In the genomic region with DNA sequence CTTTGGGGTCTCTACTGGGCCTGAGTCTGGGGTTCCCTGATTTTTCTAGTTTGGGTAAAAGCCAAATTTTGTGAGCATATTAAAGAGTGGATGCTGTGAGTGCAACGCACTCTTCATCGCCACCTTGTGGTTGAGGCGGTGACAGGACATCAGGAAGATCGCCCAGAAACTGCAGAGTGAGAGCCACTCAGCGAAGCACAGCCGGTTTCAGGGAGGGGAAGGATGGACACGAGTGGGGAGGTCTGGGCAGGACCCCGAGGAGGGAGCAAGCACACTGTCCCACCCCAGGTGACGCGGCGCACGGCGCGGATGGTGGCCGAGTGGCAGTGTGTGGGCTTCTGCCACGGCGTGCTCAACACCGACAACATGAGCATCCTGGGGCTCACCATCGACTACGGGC, we compare ENCODE assay signal across 8 cellular contexts. TPM values are rescaled to one million over a fixed set of nuclear protein-coding genes. Genes with fewer than 3 reads are reported as not detected.
A peak's percentile ranks its signal among the peaks of the same experiment; 100 is the strongest.
DNase-seq lines count a peak whose midpoint lies in the region; ATAC-seq and TF ChIP-seq lines count a peak whose summit lies in the region.

No MANE protein-coding gene starts in this region.

- no peak for TF ChIP-seq POLR2A in vagina (IDR thresholded peaks at IDR 0.05)

- H3K79me2 ChIP-seq in osteoblast (ENCODE audit: insufficient read depth, low read length) = peaks cover 53% of the 10 kb centered on the region

- DNase-seq in A673 (ENCODE audit: low spot score) (peak; percentile 77), NOMO-1 treated with dmso at 0.1 percent for 144 hours (lab: John Stamatoyannopoulos, UW; ENCODE audit: unreplicated experiment) (peak; percentile 38), fibroblast of pulmonary artery (ENCODE audit: low read depth) (peak; percentile 76), osteoblast (ENCODE audit: insufficient read length, low spot score, missing footprints) (peak; percentile 99), vagina (ENCODE audit: extremely low spot score in 2 of 2) (no peak)
- DNase-seq in activated T-cell treated with anti-CD3 and anti-CD28 coated beads, Interleukin-2, amount 50 U/mL, for 4 hours = peak; percentile 65

- peaks cover 38% of the 10 kb centered on the region for H4K20me1 ChIP-seq in osteoblast (ENCODE audit: insufficient read depth, low read length)

- no peak overlapping the region for H3K4me3 Mint-ChIP-seq in activated T-cell treated with anti-CD3 and anti-CD28 coated beads, Interleukin-2, amount 50 U/mL, for 4 hours

- peaks cover 25% of the 10 kb centered on the region for H3K36me3 Mint-ChIP-seq in activated T-cell treated with anti-CD3 and anti-CD28 coated beads, Interleukin-2, amount 50 U/mL, for 4 hours (ENCODE audit: insufficient read depth)

- intact Hi-C loops in A673 (cut with micrococcal nuclease; ENCODE audit: unreplicated experiment) (loop anchor here (1.0 to 5.0 kb wide), 3 partner anchors 61 to 278 kb away; no protein-coding TSS in a partner anchor), vagina (cut with DNase I) (no loop called here)

- no peak overlapping the region for H3K4me3 ChIP-seq in A673 (ENCODE audit: low read depth, low read length, poor library complexity, severe bottlenecking)
- no peak overlapping the region for H3K4me3 ChIP-seq in fibroblast of pulmonary artery (replicated peaks; ENCODE audit: low read depth, low read length)
- no peak overlapping the region for H3K4me3 ChIP-seq in osteoblast (ENCODE audit: insufficient read depth, low read length)
- no peak overlapping the region for H3K4me3 ChIP-seq in vagina

- no peaks in the 10 kb centered on the region for H3K9me3 Mint-ChIP-seq in activated T-cell treated with anti-CD3 and anti-CD28 coated beads, Interleukin-2, amount 50 U/mL, for 4 hours

- no peaks in the 10 kb centered on the region for H3K27me3 Mint-ChIP-seq in activated T-cell treated with anti-CD3 and anti-CD28 coated beads, Interleukin-2, amount 50 U/mL, for 4 hours (ENCODE audit: low read depth)

- H3K4me2 ChIP-seq in osteoblast (ENCODE audit: insufficient read depth, low read length) = no peak overlapping the region

- H3K36me3 ChIP-seq in A673 (ENCODE audit: insufficient read depth, low read length, poor library complexity, severe bottlenecking) (peaks cover 37% of the 10 kb centered on the region), osteoblast (ENCODE audit: insufficient read depth, low read length) (peaks cover 57% of the 10 kb centered on the region), vagina (peaks cover 0 to 53% of the 10 kb centered on the region in 2 donors)

- ATAC-seq in activated T-cell treated with anti-CD3 and anti-CD28 coated beads, Interleukin-2, amount 50 U/mL, for 4 hours = peak; percentile 73
- ATAC-seq in HG02884 (IDR thresholded peaks at IDR 0.05; ENCODE audit: unreplicated experiment) = no peak

- CTCF ChIA-PET in A673 (lab: Charles Lee) = no interaction called here

- no peak overlapping the region for H2AFZ ChIP-seq in osteoblast (ENCODE audit: low read length)

- no peak overlapping the region for H3K27ac ChIP-seq in A673 (ENCODE audit: low read depth, low read length, poor library complexity, severe bottlenecking)
- H3K27ac ChIP-seq in osteoblast (ENCODE audit: low read depth, low read length) = no peak overlapping the region
- H3K27ac ChIP-seq in vagina = peak overlapping the region; percentile 25

- H3K9me3 ChIP-seq in A673 (ENCODE audit: low read depth, low read length, poor library complexity, severe bottlenecking) = no peaks in the 10 kb centered on the region
- H3K9me3 ChIP-seq in osteoblast (ENCODE audit: low read depth, low read length) = no peaks in the 10 kb centered on the region
- no peaks in the 10 kb centered on the region for H3K9me3 ChIP-seq in vagina

- H3K4me1 Mint-ChIP-seq in activated T-cell treated with anti-CD3 and anti-CD28 coated beads, Interleukin-2, amount 50 U/mL, for 4 hours (ENCODE audit: low read depth) = peaks cover 18% of the 10 kb centered on the region

- no peaks in the 10 kb centered on the region for H3K4me1 ChIP-seq in A673 (ENCODE audit: insufficient read depth, low read length, poor library complexity, severe bottlenecking)
- H3K4me1 ChIP-seq in osteoblast (ENCODE audit: insufficient read depth, low read length) = no peaks in the 10 kb centered on the region
- peaks cover 36% of the 10 kb centered on the region for H3K4me1 ChIP-seq in vagina

- no peaks in the 10 kb centered on the region for H3K27me3 ChIP-seq in A673 (replicated peaks; ENCODE audit: insufficient read depth, low read depth, low read length, poor library complexity)
- H3K27me3 ChIP-seq in osteoblast (ENCODE audit: insufficient read depth, low read length) = no peaks in the 10 kb centered on the region
- no peaks in the 10 kb centered on the region for H3K27me3 ChIP-seq in vagina

- no TSS peak for BruUV-seq in A673 (replicated peaks; lab: Mats Ljungman, UMichigan)

- TF ChIP-seq CTCF in A673 (conservative IDR thresholded peaks at IDR 0.05; ENCODE audit: low read depth, low read length) = peak; percentile 92
- TF ChIP-seq CTCF in GM12873 (IDR thresholded peaks at IDR 0.05; ENCODE audit: insufficient read depth, low read depth, low read length, missing control alignments) = peak; percentile 92
- peak; percentile 91 for TF ChIP-seq CTCF in fibroblast of pulmonary artery (IDR thresholded peaks at IDR 0.05; ENCODE audit: low read length, missing control alignments)
- peak; percentile 81 for TF ChIP-seq CTCF in osteoblast (IDR thresholded peaks at IDR 0.05; ENCODE audit: extremely low read depth, low read depth, low read length)
- peak; percentile 72 to 87 (median 73) for TF ChIP-seq CTCF in vagina (IDR thresholded peaks at IDR 0.05)

- POLR2A ChIA-PET in A673 (lab: Charles Lee; ENCODE audit: low non-redundant PET) = no interaction called here

RNA-seq across cellular contexts. Expression of gene SELENOO, which starts 9.1 kb away (rescaled TPM):
- total RNA-seq in A673 (2021) = 39.2 and 41.3 TPM in 2 replicates
- 10 to 100 TPM; 24.4 to 27.9 (median 26.9) TPM for total RNA-seq in activated T-cell treated with anti-CD3 and anti-CD28 coated beads, Interleukin-2, amount 50 U/mL, for 4 hours
- total RNA-seq in osteoblast = 13.0 and 15.6 TPM in 2 replicates
- 39.0 TPM for total RNA-seq in vagina

RNA-seq across cellular contexts. Expression of gene TRABD, which starts 24.2 kb away (rescaled TPM):
- 63.9 and 68.2 TPM in 2 replicates for total RNA-seq in A673 (2021)
- total RNA-seq in activated T-cell treated with anti-CD3 and anti-CD28 coated beads, Interleukin-2, amount 50 U/mL, for 4 hours = 10 to 100 TPM; 91.3 to 95.0 (median 93.4) TPM
- 13.6 and 13.8 TPM in 2 replicates for total RNA-seq in osteoblast
- 40.3 TPM for total RNA-seq in vagina

RNA-seq across cellular contexts. Expression of gene TUBGCP6, which starts 34.9 kb away (rescaled TPM):
- total RNA-seq in A673 (2021) (31.0 and 33.1 TPM in 2 replicates), osteoblast (26.5 and 28.2 TPM in 2 replicates), vagina (45.4 TPM)
- total RNA-seq in activated T-cell treated with anti-CD3 and anti-CD28 coated beads, Interleukin-2, amount 50 U/mL, for 4 hours = 10 to 100 TPM; 44.5 to 50.6 (median 48.3) TPM

RNA-seq across cellular contexts. Expression of gene PANX2, which starts 39.4 kb away (rescaled TPM):
- total RNA-seq in A673 (2021) = 7.6 and 9.1 TPM in 2 replicates
- 1 to 10 TPM; 1.1 to 2.9 (median 1.4) TPM for total RNA-seq in activated T-cell treated with anti-CD3 and anti-CD28 coated beads, Interleukin-2, amount 50 U/mL, for 4 hours
- under 0.01 and 0.29 TPM in 2 replicates for total RNA-seq in osteoblast
- total RNA-seq in vagina = 4.2 TPM

RNA-seq across cellular contexts. Expression of gene HDAC10, which starts 41.2 kb away (rescaled TPM):
- total RNA-seq in A673 (2021) (38.6 and 42.8 TPM in 2 replicates), osteoblast (19.2 and 20.6 TPM in 2 replicates), vagina (29.2 TPM)
- total RNA-seq in activated T-cell treated with anti-CD3 and anti-CD28 coated beads, Interleukin-2, amount 50 U/mL, for 4 hours = 10 to 100 TPM; 45.1 to 50.6 (median 48.2) TPM

Comparison
In these comparisons a context has a peak if more than half of its experiments do, and no peak if none do; other contexts are left out.
1. DNase-seq: peak in A673 (single experiment), NOMO-1 treated with dmso at 0.1 percent for 144 hours (single experiment), activated T-cell treated with anti-CD3 and anti-CD28 coated beads, Interleukin-2, amount 50 U/mL, for 4 hours (single experiment), fibroblast of pulmonary artery (single experiment) and osteoblast (single experiment); none in vagina (0 of 2).
2. Peak in every context shown above with its lines, with median percentiles within 50 percentile points of each other: CTCF ChIP-seq.